ENCODE assay signal across 1 cellular context in genomic region chr19:50459638-50460037, GRCh38.
TF ChIP-seq lines count a peak whose summit lies in the region.

No MANE protein-coding gene starts in this region.

TF ChIP-seq in HEK293, 187 proteins besides CTCF, POLR2A, EP300 and RAD21:
- TF ChIP-seq ZBTB10 (tag by site-specific recombination; IDR thresholded peaks at IDR 0.05) (0 out of 2 replicates have a peak, but pooled peaks have one; percentile 20), ZNF398 (tag by site-specific recombination; IDR thresholded peaks at IDR 0.05) (peak; percentile 34; the same call in 1 of the 2 replicates), IKZF3 (tag by site-specific recombination; IDR thresholded peaks at IDR 0.05) (no peak)
